ENCODE assay signal across 13 cellular contexts in genomic region chr1:234260578-234260977, GRCh38.
DNase-seq lines count a peak whose midpoint lies in the region; ATAC-seq and TF ChIP-seq lines count a peak whose summit lies in the region.
"Had no signal": no experiment of that assay in that cellular context is flagged by ENCODE, and none has a peak within 500 bp of the region (broad histone marks: within the 10 kb centered on the region; RNA-seq: fewer than 3 reads in every experiment).

No MANE protein-coding gene starts in this region.

- H3K4me3 ChIP-seq in upper lobe of right lung, result no peak overlapping the region
- H3K4me3 ChIP-seq: hepatocyte had no signal

- TF ChIP-seq CTCF in RWPE1 (conservative IDR thresholded peaks at IDR 0.05; ENCODE audit: low read depth) (no peak), upper lobe of right lung (IDR thresholded peaks at IDR 0.05) (no peak)

- POLR2A ChIA-PET in RWPE1 (lab: Yijun Ruan, JAX; ENCODE audit: low non-redundant PET), result no interaction called here

- H3K27me3 Mint-ChIP-seq in activated T-cell treated with anti-CD3 and anti-CD28 coated beads, Interleukin-2, amount 50 U/mL, for 4 hours (ENCODE audit: low read depth), result no peaks in the 10 kb centered on the region

- H3K4me1 Mint-ChIP-seq in activated T-cell treated with anti-CD3 and anti-CD28 coated beads, Interleukin-2, amount 50 U/mL, for 4 hours (ENCODE audit: low read depth), result peaks cover 15% of the 10 kb centered on the region

- CTCF ChIA-PET in RWPE1 (lab: Yijun Ruan, JAX), result interaction anchor here (0.6 to 1.1 kb wide), 2 partner anchors 49 to 52 kb away, joined by 4 to 6 read pairs; no protein-coding TSS in a partner anchor

- no peak overlapping the region for H3K27ac ChIP-seq in RWPE1
- H3K27ac ChIP-seq in upper lobe of right lung, result no peak overlapping the region
- H3K27ac ChIP-seq: hepatocyte had no signal

- peaks cover 15% of the 10 kb centered on the region for H3K9me3 Mint-ChIP-seq in activated T-cell treated with anti-CD3 and anti-CD28 coated beads, Interleukin-2, amount 50 U/mL, for 4 hours

- no peak for DNase-seq in activated T-cell treated with anti-CD3 and anti-CD28 coated beads, Interleukin-2, amount 50 U/mL, for 4 hours
- DNase-seq in activated T-cell treated with anti-CD3 and anti-CD28 coated beads, Interleukin-2, amount 50 U/mL, for 48 hours, result no peak
- peak; percentile 72 for DNase-seq in RWPE1 (ENCODE audit: low spot score)
- peak; percentile 17 for DNase-seq in dermis blood vessel endothelial cell
- no peak for DNase-seq in upper lobe of right lung
- DNase-seq in HCEC 1CT, result no peak
- DNase-seq in NCI-H345 treated with DMSO at 0.1 percent for 48 hours (lab: John Stamatoyannopoulos, UW; ENCODE audit: unreplicated experiment), result no peak
- DNase-seq: amygdala, NCI-H2029 treated with DMSO at 0.1 percent for 48 hours, RPMI8226 had no signal

- H3K36me3 Mint-ChIP-seq in activated T-cell treated with anti-CD3 and anti-CD28 coated beads, Interleukin-2, amount 50 U/mL, for 4 hours (ENCODE audit: insufficient read depth), result peaks cover 3% of the 10 kb centered on the region

- H3K36me3 ChIP-seq in upper lobe of right lung, result no peaks in the 10 kb centered on the region

- peak overlapping the region; percentile 11 for H3K4me3 Mint-ChIP-seq in activated T-cell treated with anti-CD3 and anti-CD28 coated beads, Interleukin-2, amount 50 U/mL, for 4 hours
- H3K4me3 Mint-ChIP-seq: WTC11 had no signal

- H3K4me1 ChIP-seq in upper lobe of right lung, result no peaks in the 10 kb centered on the region

- H3K27me3 ChIP-seq in upper lobe of right lung, result no peaks in the 10 kb centered on the region

- ATAC-seq in activated T-cell treated with anti-CD3 and anti-CD28 coated beads, Interleukin-2, amount 50 U/mL, for 4 hours, result peak; percentile 78 to 84
- ATAC-seq in upper lobe of right lung, result peak; percentile 33
- no peak for ATAC-seq in HG03521 (IDR thresholded peaks at IDR 0.05; ENCODE audit: unreplicated experiment)
- ATAC-seq: WTC11 had no signal

- intact Hi-C loops in upper lobe of right lung (cut with DNase I), result no loop called here

- no peaks in the 10 kb centered on the region for H3K9me3 ChIP-seq in upper lobe of right lung

Comparison
In these comparisons a context has a peak if more than half of its experiments do, and no peak if none do; other contexts are left out.
1. DNase-seq: peak in RWPE1 (single experiment) and dermis blood vessel endothelial cell (single experiment); none in activated T-cell treated with anti-CD3 and anti-CD28 coated beads, Interleukin-2, amount 50 U/mL, for 4 hours (single experiment), activated T-cell treated with anti-CD3 and anti-CD28 coated beads, Interleukin-2, amount 50 U/mL, for 48 hours (0 of 2), upper lobe of right lung (single experiment), HCEC 1CT (single experiment) and NCI-H345 treated with DMSO at 0.1 percent for 48 hours (single experiment).